In the genomic region with DNA sequence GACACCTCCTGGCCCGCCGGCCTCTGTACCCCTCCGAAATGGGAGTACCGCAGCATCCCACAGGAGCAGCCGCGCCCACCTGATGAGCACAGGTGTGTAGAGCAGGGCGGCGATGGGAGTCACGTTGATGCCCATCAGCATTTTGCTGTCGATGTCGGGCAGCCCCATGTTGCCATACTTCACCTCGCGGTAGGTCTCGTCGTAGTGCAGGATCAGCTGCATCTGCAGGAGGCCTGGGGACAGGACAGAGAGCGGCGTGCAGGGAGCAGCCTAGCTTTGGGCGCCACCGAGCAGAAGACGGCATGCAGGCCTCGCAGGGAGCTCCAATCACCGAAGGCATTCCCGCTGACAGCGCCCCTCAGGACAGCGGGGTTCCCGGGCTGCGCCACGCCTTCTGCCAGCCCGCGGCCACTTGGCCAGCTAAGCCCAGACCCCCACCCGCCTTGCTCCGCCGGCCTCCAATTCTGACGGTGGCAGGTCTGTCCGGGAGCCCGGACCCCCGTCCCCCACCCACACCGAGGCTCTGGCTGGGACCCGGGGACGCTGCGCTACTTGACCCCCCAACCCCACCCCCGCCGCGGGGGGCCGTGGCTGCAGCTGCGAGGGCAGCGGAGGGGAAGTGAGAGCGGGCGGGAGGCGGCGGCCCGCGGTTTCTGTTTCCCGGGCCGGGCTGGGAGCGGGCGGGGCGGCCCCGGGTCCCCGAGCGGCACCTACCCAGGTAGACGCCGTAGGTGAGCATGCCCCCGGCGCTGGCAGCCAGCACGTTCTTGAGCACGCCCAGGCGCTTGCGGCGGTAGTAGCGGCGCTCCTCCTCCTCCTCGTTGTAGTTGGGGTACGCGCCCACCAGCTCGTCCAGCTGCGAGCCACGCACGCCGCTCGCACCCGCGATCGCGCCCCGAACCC, we compare ENCODE assay signal across 8 cellular contexts. TPM values are rescaled to one million over a fixed set of nuclear protein-coding genes. Genes with fewer than 3 reads are reported as not detected.
DNase-seq lines count a peak whose midpoint lies in the region; FAIRE-seq lines count a peak whose summit lies in the region.

No MANE protein-coding gene starts in this region.

- H3K9me3 ChIP-seq in esophagus (ENCODE audit: control insufficient read depth in 2 of 2, insufficient read depth in 1 of 2, low read depth in 1 of 2, low read length in 1 of 2) (no peaks in the 10 kb centered on the region), neuronal stem cell (replicated peaks in 1 of 2; ENCODE audit: control insufficient read depth in 2 of 2, insufficient read depth in 1 of 2, low read depth in 1 of 2, low read length in 2 of 2) (no peaks in the 10 kb centered on the region)

- H4K91ac ChIP-seq in neuronal stem cell (ENCODE audit: low read depth, low read length, poor library complexity): no peak overlapping the region

- no peak overlapping the region for H3K4ac ChIP-seq in neuronal stem cell (ENCODE audit: low read length)

- H2AFZ ChIP-seq in neuronal stem cell (ENCODE audit: low read length): peak overlapping the region; percentile 71

- peak; percentile 66 for FAIRE-seq in urothelium cell line (lab: Jason Lieb, UNC)

- H2BK5ac ChIP-seq in neuronal stem cell (ENCODE audit: low read length): no peak overlapping the region

- peak overlapping the region; percentile 94 for H3K4me2 ChIP-seq in neuronal stem cell (ENCODE audit: insufficient read depth, low read length, poor library complexity, severe bottlenecking)

- peak; percentile 91 for DNase-seq in DMS53 (lab: John Stamatoyannopoulos, UW)
- DNase-seq in H7: peak; percentile 85
- peak; percentile 12 for DNase-seq in NCI-H2029 treated with DMSO at 0.1 percent for 48 hours (lab: John Stamatoyannopoulos, UW)
- peak; percentile 65 for DNase-seq in activated CD8-positive, alpha-beta memory T cell treated with anti-CD3 and anti-CD28 coated beads for 24 hours
- no peak for DNase-seq in neuronal stem cell (ENCODE audit: low spot score)
- DNase-seq in urothelium cell line (ENCODE audit: low spot score): no peak
- no peak for DNase-seq in NCI-H187 treated with DMSO at 0.1 percent for 48 hours (lab: John Stamatoyannopoulos, UW)

- peak overlapping the region; percentile 82 for H3K14ac ChIP-seq in neuronal stem cell (ENCODE audit: low read length)

- no peak overlapping the region for H4K8ac ChIP-seq in neuronal stem cell (ENCODE audit: low read depth, low read length)

- H2BK120ac ChIP-seq in neuronal stem cell (ENCODE audit: low read depth, low read length): no peak overlapping the region

- peak overlapping the region; percentile 74 for H2BK15ac ChIP-seq in neuronal stem cell (ENCODE audit: low read length)

- H3K27me3 ChIP-seq in H7 (ENCODE audit: control insufficient read depth, insufficient read depth, low read length) (peaks cover 4% of the 10 kb centered on the region; the same call in 1 of the 2 replicates), esophagus (ENCODE audit: control insufficient read depth in 1 of 2, insufficient read depth in 2 of 2, low read length in 2 of 2) (no peaks in the 10 kb centered on the region), neuronal stem cell (ENCODE audit: control insufficient read depth in 3 of 3, insufficient read depth in 3 of 3, low read depth in 1 of 3, low read length in 3 of 3) (peaks cover 0 to 12% (median 0%) of the 10 kb centered on the region in 3 experiments)

- peak overlapping the region; percentile 81 for H3K9ac ChIP-seq in neuronal stem cell (ENCODE audit: low read depth, low read length, poor library complexity)

- H3K27ac ChIP-seq in esophagus (ENCODE audit: low read depth in 2 of 2, low read length in 1 of 2) (peak overlapping the region; percentile 61 to 74), neuronal stem cell (replicated peaks; ENCODE audit: low read length) (no peak overlapping the region)

- H3K23ac ChIP-seq in neuronal stem cell (ENCODE audit: low read depth, low read length, poor library complexity): peak overlapping the region; percentile 75

- peak overlapping the region; percentile 56 for H2AK5ac ChIP-seq in neuronal stem cell (ENCODE audit: low read depth, low read length)

- H3K4me3 ChIP-seq in H7 (ENCODE audit: insufficient read depth, low read depth, low read length) (peak overlapping the region; percentile 69), esophagus (ENCODE audit: low read depth in 1 of 2, low read length in 2 of 2) (peak overlapping the region; percentile 74 to 76), neuronal stem cell (ENCODE audit: low read length in 2 of 2) (peak overlapping the region; percentile 37 to 86)

- WGBS in esophagus, 2 donors: 11 to 28% methylated on average over 55 to 86 of the region's 86 CpGs
- no CpG with 5 or more reads among the region's 86 CpGs for WGBS in neuronal stem cell (ENCODE audit: extremely low coverage in 2 of 2, insufficient read length in 2 of 2, insufficient replicate concordance in 1 of 2), 2 donors

- H3K79me1 ChIP-seq in neuronal stem cell (ENCODE audit: low read depth, low read length): peaks cover 6% of the 10 kb centered on the region

- H2BK12ac ChIP-seq in neuronal stem cell (ENCODE audit: low read length): no peak overlapping the region

- peaks cover 0 to 7% of the 10 kb centered on the region in 2 donors for H3K4me1 ChIP-seq in esophagus (ENCODE audit: control insufficient read depth in 2 of 2, insufficient read depth in 2 of 2, low read length in 1 of 2)
- H3K4me1 ChIP-seq in neuronal stem cell (ENCODE audit: control insufficient read depth in 2 of 2, insufficient read depth in 1 of 2, low read depth in 1 of 2, low read length in 2 of 2): peaks cover 11 to 18% of the 10 kb centered on the region in 2 donors

- peak overlapping the region; percentile 95 for H3K18ac ChIP-seq in neuronal stem cell (ENCODE audit: low read length)

- H3K36me3 ChIP-seq in H7 (replicated peaks; ENCODE audit: control insufficient read depth, insufficient read depth, low read length): no peaks in the 10 kb centered on the region
- no peaks in the 10 kb centered on the region for H3K36me3 ChIP-seq in esophagus (ENCODE audit: control insufficient read depth in 2 of 2, insufficient read depth in 2 of 2, low read length in 1 of 2)
- no peaks in the 10 kb centered on the region for H3K36me3 ChIP-seq in neuronal stem cell (replicated peaks in 1 of 2; ENCODE audit: control insufficient read depth in 2 of 2, insufficient read depth in 2 of 2, low read length in 2 of 2)

RNA-seq across cellular contexts. Expression of a gene that starts 0.7 kb away (rescaled TPM):
- 26.2 and 28.3 TPM in 2 replicates for total RNA-seq in H7 (2014; rRNA removed; shearing (Covaris generic))
- 10 to 100 TPM; 20.5 to 24.4 TPM for polyA plus RNA-seq in esophagus
- 4.9 TPM for polyA plus RNA-seq in neuronal stem cell (2013, experiment 1 of 2)
- polyA plus RNA-seq in neuronal stem cell (2013, experiment 2 of 2): 4.6 TPM

RNA-seq across cellular contexts. Expression of a gene that starts 6.9 kb away (rescaled TPM):
- 0.35 and 0.37 TPM in 2 replicates for total RNA-seq in H7 (2014; rRNA removed; shearing (Covaris generic))
- polyA plus RNA-seq in esophagus: 10 to 100 TPM in 1 of 2 donors, 1 to 10 TPM in 1; 5.0 to 19.7 TPM
- 0.25 TPM for polyA plus RNA-seq in neuronal stem cell (2013, experiment 1 of 2)
- polyA plus RNA-seq in neuronal stem cell (2013, experiment 2 of 2): 0.22 TPM

RNA-seq across cellular contexts. Expression of a gene that starts 27.3 kb away (rescaled TPM):
- total RNA-seq in H7 (2014; rRNA removed; shearing (Covaris generic)): 277 and 299 TPM in 2 replicates
- 100 to 1,000 TPM; 131 to 168 TPM for polyA plus RNA-seq in esophagus
- 144 TPM for polyA plus RNA-seq in neuronal stem cell (2013, experiment 1 of 2)
- polyA plus RNA-seq in neuronal stem cell (2013, experiment 2 of 2): 148 TPM

RNA-seq across cellular contexts. Expression of a gene that starts 35.6 kb away (rescaled TPM):
- 44.7 and 62.9 TPM in 2 replicates for total RNA-seq in H7 (2014; rRNA removed; shearing (Covaris generic))
- polyA plus RNA-seq in esophagus: 10 to 100 TPM; 51.0 to 74.0 TPM
- 5.7 TPM for polyA plus RNA-seq in neuronal stem cell (2013, experiment 1 of 2)
- polyA plus RNA-seq in neuronal stem cell (2013, experiment 2 of 2): 4.8 TPM

Comparison
In these comparisons a context has a peak if more than half of its experiments do, and no peak if none do; other contexts are left out.
1. DNase-seq: peak in DMS53 (single experiment), H7 (single experiment), NCI-H2029 treated with DMSO at 0.1 percent for 48 hours (single experiment) and activated CD8-positive, alpha-beta memory T cell treated with anti-CD3 and anti-CD28 coated beads for 24 hours (single experiment); none in neuronal stem cell (single experiment), urothelium cell line (single experiment) and NCI-H187 treated with DMSO at 0.1 percent for 48 hours (single experiment).
2. Peak in every context shown above with its lines, with median percentiles within 50 percentile points of each other: H3K4me3 ChIP-seq.